In the genomic region with DNA sequence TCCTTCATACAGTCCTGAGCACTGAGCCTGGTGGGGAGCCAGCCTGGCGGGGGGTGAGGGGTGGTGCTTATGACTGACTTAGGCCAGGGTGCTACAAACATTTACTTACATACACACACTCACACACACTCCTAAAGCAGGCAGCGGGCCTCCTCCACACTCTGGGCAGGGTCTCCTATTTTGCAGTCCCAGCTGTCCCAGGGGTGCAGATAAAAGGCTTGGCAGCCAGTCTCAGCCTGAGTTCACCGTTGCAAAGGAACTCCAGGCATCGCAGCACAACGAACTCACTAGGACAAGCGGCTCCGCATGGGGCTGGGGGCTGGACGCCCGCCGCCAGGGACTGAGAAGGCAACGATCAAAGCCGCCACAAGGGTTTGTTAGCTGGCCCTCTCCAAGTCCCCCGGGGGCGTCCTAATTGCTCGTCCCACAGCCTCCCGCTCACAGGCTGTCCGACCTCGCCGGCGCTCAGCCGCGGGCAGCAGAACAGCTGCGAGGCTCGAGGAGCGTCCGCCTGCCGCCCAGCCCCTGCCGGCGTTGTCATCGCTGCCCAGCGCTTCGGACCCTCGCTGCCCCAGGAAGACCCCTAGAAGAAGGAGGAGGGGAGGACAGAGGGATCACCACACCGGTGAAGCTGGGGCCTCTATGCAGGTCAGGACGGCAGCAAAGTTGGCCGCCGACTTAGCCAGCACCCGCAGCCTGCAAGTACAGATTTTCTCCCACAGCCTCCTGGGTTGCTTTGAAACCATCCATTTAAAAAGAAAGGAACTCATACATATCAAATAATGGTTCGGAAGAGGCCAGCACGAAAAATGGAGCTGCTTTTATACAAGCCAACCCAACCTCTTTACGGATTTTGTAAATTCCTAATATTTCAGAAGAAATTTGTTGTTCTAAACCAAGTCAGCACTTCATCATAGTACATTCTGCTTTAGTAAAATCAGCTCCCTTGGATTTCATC, we compare ENCODE assay signal across 18 cellular contexts. TPM values are rescaled to one million over a fixed set of nuclear protein-coding genes. Genes with fewer than 3 reads are reported as not detected.
DNase-seq lines count a peak whose midpoint lies in the region; ATAC-seq, FAIRE-seq and TF ChIP-seq lines count a peak whose summit lies in the region.
"Had no signal": no experiment of that assay in that cellular context is flagged by ENCODE, and none has a peak within 500 bp of the region (broad histone marks: within the 10 kb centered on the region; RNA-seq: fewer than 3 reads in every experiment).

No MANE protein-coding gene starts in this region.

- H3K36me3 ChIP-seq in DND-41 (ENCODE audit: insufficient read depth, low read length) (no peaks in the 10 kb centered on the region), K562 (ENCODE audit: control insufficient read depth, insufficient read depth, low read length) (no peaks in the 10 kb centered on the region), mesenchymal stem cell (ENCODE audit: control insufficient read depth in 1 of 2, insufficient read depth in 2 of 2, low read depth in 1 of 2, low read length in 2 of 2) (peaks cover 0 to 4% of the 10 kb centered on the region in 2 experiments), breast epithelium (no peaks in the 10 kb centered on the region)
- H3K36me3 ChIP-seq: BLaER1, lower lobe of right lung had no signal

- H3K9me3 Mint-ChIP-seq in H9 = peaks cover 0 to 4% of the 10 kb centered on the region in 2 experiments; a peak in 3 of 5 replicates

- H2AK5ac ChIP-seq in H9 (ENCODE audit: insufficient read length, low read length) (no peak overlapping the region), mesenchymal stem cell (ENCODE audit: low read length, severe bottlenecking) (no peak overlapping the region)

- FAIRE-seq in K562 (lab: Jason Lieb, UNC) = no peak
- FAIRE-seq: H54, RCC 7860 had no signal

- CTCF ChIA-PET in K562 (lab: Yijun Ruan, JAX; ENCODE audit: low intra/inter-chr PET ratio) = no interaction called here

- 0 out of 3 replicates have a peak, but pooled peaks have one; percentile 24 for ATAC-seq in DND-41 (ENCODE audit: insufficient read depth, low read depth)
- ATAC-seq in K562 = peak; percentile 16; the same call in 1 of the 3 replicates
- ATAC-seq: lower lobe of right lung; naive thymus-derived CD4-positive, alpha-beta T cell had no signal

- H2BK12ac ChIP-seq in H9 (ENCODE audit: insufficient read length, low read depth, low read length) = no peak overlapping the region
- no peak overlapping the region for H2BK12ac ChIP-seq in mesenchymal stem cell (ENCODE audit: low read length in 2 of 2)

- H3K18ac ChIP-seq in H9 (ENCODE audit: insufficient read length, low read depth, low read length) (no peak overlapping the region), mesenchymal stem cell (ENCODE audit: low read depth in 1 of 2, low read length in 2 of 2) (no peak overlapping the region)

- no peak overlapping the region for H3K23ac ChIP-seq in H9 (ENCODE audit: insufficient read length, low read depth, low read length)
- H3K23ac ChIP-seq in mesenchymal stem cell (ENCODE audit: low read length in 2 of 2) = peak overlapping the region in 1 of 2 experiments; percentile 53

- H3K4ac ChIP-seq in H9 (ENCODE audit: low read depth, low read length) (no peak overlapping the region), mesenchymal stem cell (ENCODE audit: low read depth in 1 of 2, low read length in 2 of 2) (no peak overlapping the region)

- H2BK15ac ChIP-seq in H9 (ENCODE audit: low read depth, low read length) (no peak overlapping the region), mesenchymal stem cell (ENCODE audit: low read depth, poor library complexity, severe bottlenecking) (no peak overlapping the region)

- no peak overlapping the region for H3T11ph ChIP-seq in H9 (ENCODE audit: low read length)

- H3K36me3 Mint-ChIP-seq in H9 (ENCODE audit: insufficient read depth in 1 of 3, low read depth in 3 of 3) = no peaks in the 10 kb centered on the region; a peak in 1 of 7 replicates

- H4K91ac ChIP-seq in H9 (ENCODE audit: insufficient read length, low read depth, low read length) = no peak overlapping the region
- H4K91ac ChIP-seq in mesenchymal stem cell (ENCODE audit: low read length) = no peak overlapping the region

- H3K9me3 ChIP-seq in DND-41 (ENCODE audit: insufficient read depth, low read length, severe bottlenecking) = no peaks in the 10 kb centered on the region
- no peaks in the 10 kb centered on the region for H3K9me3 ChIP-seq in H9 (ENCODE audit: control insufficient read depth, low read depth, low read length)
- no peaks in the 10 kb centered on the region for H3K9me3 ChIP-seq in K562 (replicated peaks; ENCODE audit: control insufficient read depth, insufficient read depth, low read depth, low read length)
- H3K9me3 ChIP-seq in mesenchymal stem cell (ENCODE audit: control insufficient read depth, low read length) = no peaks in the 10 kb centered on the region
- H3K9me3 ChIP-seq in breast epithelium = no peaks in the 10 kb centered on the region
- H3K9me3 ChIP-seq: lower lobe of right lung had no signal

- no peaks in the 10 kb centered on the region for H4K20me1 ChIP-seq in DND-41 (ENCODE audit: insufficient read depth, low read length)
- peaks cover 5% of the 10 kb centered on the region for H4K20me1 ChIP-seq in H9 (ENCODE audit: control insufficient read depth, insufficient read depth, insufficient read length)
- H4K20me1 ChIP-seq in K562 (replicated peaks; ENCODE audit: control insufficient read depth, insufficient read depth, low read length) = no peaks in the 10 kb centered on the region

- H3K9me1 ChIP-seq in K562 (ENCODE audit: control insufficient read depth, insufficient read depth, low read length) = no peaks in the 10 kb centered on the region

- DNase-seq in DND-41 (no peak), H9 (peak; percentile 74), K562 (ENCODE audit: extremely low read depth in 1 of 4, low spot score in 3 of 4) (no peak), mesenchymal stem cell (no peak), breast epithelium (ENCODE audit: low spot score in 2 of 2) (no peak), NCI-H2107 treated with DMSO at 0.1 percent for 48 hours (lab: John Stamatoyannopoulos, UW; ENCODE audit: unreplicated experiment) (no peak)
- no peak for DNase-seq in activated effector memory CD4-positive, alpha-beta T cell treated with Interleukin-2 at 50 U/mL for 16 hours
- no peak for DNase-seq in stimulated activated CD4-positive, alpha-beta T cell treated with anti-CD3 and anti-CD28 coated beads, Interleukin-4, amount 100 ng/mL, for 24 hours
- DNase-seq: activated CD4-positive, alpha-beta T cell treated with anti-CD3 and anti-CD28 coated beads, Interleukin-2, amount 50 U/mL, for 4 hours; activated T-cell treated with anti-CD3 and anti-CD28 coated beads, Interleukin-2, amount 50 U/mL, for 48 hours; lower lobe of right lung; naive thymus-derived CD4-positive, alpha-beta T cell; NCI-H446 had no signal

- peaks cover 21 to 60% of the 10 kb centered on the region in 2 experiments for H3K4me1 Mint-ChIP-seq in H9

- H4K8ac ChIP-seq in H9 (replicated peaks; ENCODE audit: insufficient read length, low read depth, low read length) (no peak overlapping the region), mesenchymal stem cell (ENCODE audit: low read length) (no peak overlapping the region)

- TF ChIP-seq CTCF in DND-41 (IDR thresholded peaks at IDR 0.05; ENCODE audit: borderline replicate concordance, extremely low read depth, low read length, poor library complexity, severe bottlenecking) (no peak), H9 (conservative IDR thresholded peaks at IDR 0.05) (no peak), K562 (IDR thresholded peaks at IDR 0.05 in 2 of 3, conservative IDR thresholded peaks at IDR 0.05 in 1 of 3; ENCODE audit: insufficient read depth in 2 of 3, low read depth in 1 of 3, low read length in 3 of 3) (no peak), breast epithelium (IDR thresholded peaks at IDR 0.05) (no peak)

- intact Hi-C loops in K562 (cut with micrococcal nuclease) = no loop called here
- intact Hi-C loops in breast epithelium (cut with DNase I; ENCODE audit: low total_unique reads) = no loop called here

- no peak for TF ChIP-seq EP300 in K562 (IDR thresholded peaks at IDR 0.05; ENCODE audit: low read length)

- no peak overlapping the region for H3K9ac ChIP-seq in DND-41 (ENCODE audit: low read depth, low read length)
- H3K9ac ChIP-seq in H9 (ENCODE audit: extremely low read depth, insufficient read length, low read length) = no peak overlapping the region
- no peak overlapping the region for H3K9ac ChIP-seq in K562 (ENCODE audit: insufficient read depth in 1 of 2, low read depth in 2 of 2, low read length in 2 of 2)
- no peak overlapping the region for H3K9ac ChIP-seq in mesenchymal stem cell (ENCODE audit: low read length)
- H3K9ac ChIP-seq: BLaER1 had no signal

- H3K79me1 ChIP-seq in H9 (ENCODE audit: insufficient read depth, low read depth, low read length, poor library complexity, severe bottlenecking) = no peaks in the 10 kb centered on the region
- no peaks in the 10 kb centered on the region for H3K79me1 ChIP-seq in mesenchymal stem cell (replicated peaks; ENCODE audit: low read length, poor library complexity, severe bottlenecking)

- POLR2A ChIA-PET in K562 (lab: Yijun Ruan, JAX) = no interaction called here

- H3K27ac ChIP-seq in DND-41 (ENCODE audit: low read length) (no peak overlapping the region), H9 (ENCODE audit: insufficient read length, low read depth, low read length) (no peak overlapping the region), K562 (ENCODE audit: extremely low read depth, low read depth, low read length) (no peak overlapping the region), mesenchymal stem cell (ENCODE audit: low read length, poor library complexity, severe bottlenecking) (no peak overlapping the region), breast epithelium (no peak overlapping the region)
- H3K27ac ChIP-seq: BLaER1, lower lobe of right lung had no signal

- H3K79me2 ChIP-seq in DND-41 (ENCODE audit: insufficient read depth, low read length) = no peaks in the 10 kb centered on the region
- H3K79me2 ChIP-seq in H9 (ENCODE audit: insufficient read depth, low read length) = no peaks in the 10 kb centered on the region
- H3K79me2 ChIP-seq in K562 (ENCODE audit: control insufficient read depth, insufficient read depth, low read length) = no peaks in the 10 kb centered on the region

- H3K4me1 ChIP-seq in DND-41 (ENCODE audit: insufficient read depth, low read length) (no peaks in the 10 kb centered on the region), H9 (ENCODE audit: insufficient read depth, low read length) (peaks cover 2% of the 10 kb centered on the region; the same call in 1 of the 2 replicates), K562 (replicated peaks in 1 of 2; ENCODE audit: control insufficient read depth in 2 of 2, insufficient read depth in 2 of 2, low read length in 2 of 2) (peaks cover 0 to 24% of the 10 kb centered on the region in 2 experiments; a peak in 2 of 5 replicates), mesenchymal stem cell (ENCODE audit: control insufficient read depth, insufficient read depth, low read depth, low read length) (peaks cover 13% of the 10 kb centered on the region), breast epithelium (peaks cover 0 to 11% of the 10 kb centered on the region in 2 donors)
- H3K4me1 ChIP-seq: BLaER1 had no signal

- TF ChIP-seq RAD21 in K562 (CRISPR knock-in tag; conservative IDR thresholded peaks at IDR 0.05 in 1 of 2, IDR thresholded peaks at IDR 0.05 in 1 of 2) = no peak

- no TSS peak for BruUV-seq in K562 (replicated peaks; lab: Mats Ljungman, UMichigan)

- no peak overlapping the region for H2BK20ac ChIP-seq in H9 (ENCODE audit: low read depth, low read length, poor library complexity, severe bottlenecking)

- no peak overlapping the region for H2AFZ ChIP-seq in DND-41 (ENCODE audit: low read depth, low read length)
- no peak overlapping the region for H2AFZ ChIP-seq in H9 (ENCODE audit: low read length)
- no peak overlapping the region for H2AFZ ChIP-seq in K562 (ENCODE audit: low read depth, low read length)
- peak overlapping the region; percentile 8 for H2AFZ ChIP-seq in mesenchymal stem cell (ENCODE audit: low read depth, low read length)

- TF ChIP-seq POLR2A in K562 (conservative IDR thresholded peaks at IDR 0.05) = no peak
- no peak for TF ChIP-seq POLR2A in breast epithelium (IDR thresholded peaks at IDR 0.05)

- H3K14ac ChIP-seq in H9 (ENCODE audit: insufficient read depth, low read length) = no peak overlapping the region
- H3K14ac ChIP-seq in mesenchymal stem cell (ENCODE audit: low read length in 2 of 2) = no peak overlapping the region

- no peak overlapping the region for H3K4me2 ChIP-seq in DND-41 (ENCODE audit: insufficient read depth, low read length)
- H3K4me2 ChIP-seq in H9 (ENCODE audit: insufficient read depth, insufficient read length, low read length) = peak overlapping the region; percentile 4
- H3K4me2 ChIP-seq in K562 (ENCODE audit: insufficient read depth, low read length) = no peak overlapping the region
- H3K4me2 ChIP-seq in mesenchymal stem cell (ENCODE audit: low read length, poor library complexity, severe bottlenecking) = no peak overlapping the region
- H3K4me2 ChIP-seq: BLaER1 had no signal

- no peak overlapping the region for H2BK120ac ChIP-seq in H9 (ENCODE audit: low read depth, low read length, poor library complexity, severe bottlenecking)
- no peak overlapping the region for H2BK120ac ChIP-seq in mesenchymal stem cell (ENCODE audit: low read depth, low read length)

- no peak overlapping the region for H3K56ac ChIP-seq in H9 (ENCODE audit: insufficient read length, low read depth, low read length)

- H2BK5ac ChIP-seq in H9 (ENCODE audit: insufficient read length, low read length) = no peak overlapping the region
- no peak overlapping the region for H2BK5ac ChIP-seq in mesenchymal stem cell (ENCODE audit: low read depth, low read length, poor library complexity, severe bottlenecking)

- H3K4me3 ChIP-seq in DND-41 (ENCODE audit: low read depth in 1 of 2, low read length in 2 of 2) = no peak overlapping the region
- H3K4me3 ChIP-seq in K562 = no peak overlapping the region
- H3K4me3 ChIP-seq in mesenchymal stem cell (ENCODE audit: insufficient read depth in 1 of 2, low read depth in 1 of 2, low read length in 2 of 2) = no peak overlapping the region
- H3K4me3 ChIP-seq in breast epithelium = peak overlapping the region in 1 of 3 donors; percentile 31
- H3K4me3 ChIP-seq: BLaER1, lower lobe of right lung had no signal

- H3K27me3 Mint-ChIP-seq in H9 (ENCODE audit: low read depth) = peaks cover 100% of the 10 kb centered on the region

- peak overlapping the region; percentile 7 to 62; a peak in 3 of 5 replicates for H3K4me3 Mint-ChIP-seq in H9
- H3K4me3 Mint-ChIP-seq: naive thymus-derived CD4-positive, alpha-beta T cell had no signal

- in situ Hi-C loops in K562 (cut with MboI) = no loop called here

- WGBS in H9 (ENCODE audit: extremely low coverage, insufficient read length, low lambda C conversion rate) = no CpG with 5 or more reads among the region's 41 CpGs
- WGBS in K562 (ENCODE audit: insufficient coverage, low coverage, missing lambda C conversion rate) = 8% methylated on average over 34 of the region's 41 CpGs
- WGBS in mesenchymal stem cell = 3% methylated on average over 31 of the region's 41 CpGs

- H4K5ac ChIP-seq in H9 (ENCODE audit: insufficient read length, low read depth, low read length) = no peak overlapping the region

- no peaks in the 10 kb centered on the region for H3K27me3 ChIP-seq in DND-41 (ENCODE audit: insufficient read depth, low read length, poor library complexity)
- peaks cover 95% of the 10 kb centered on the region for H3K27me3 ChIP-seq in H9 (ENCODE audit: insufficient read depth, low read length)
- H3K27me3 ChIP-seq in K562 (ENCODE audit: control insufficient read depth in 2 of 2, insufficient read depth in 2 of 2, low read length in 2 of 2) = peaks cover 76 to 84% of the 10 kb centered on the region in 2 experiments
- H3K27me3 ChIP-seq in mesenchymal stem cell (ENCODE audit: control insufficient read depth in 1 of 2, insufficient read depth in 1 of 2, low read length in 2 of 2) = peaks cover 95 to 98% of the 10 kb centered on the region in 2 experiments
- H3K27me3 ChIP-seq in breast epithelium = peaks cover 2 to 94% of the 10 kb centered on the region in 2 donors

- peaks cover 8% of the 10 kb centered on the region for H3K23me2 ChIP-seq in H9 (ENCODE audit: insufficient read length, low read depth, low read length, poor library complexity, severe bottlenecking)

- H3K27ac Mint-ChIP-seq in H9 = no peak overlapping the region
- H3K27ac Mint-ChIP-seq: naive thymus-derived CD4-positive, alpha-beta T cell had no signal

RNA-seq across cellular contexts. Expression of gene BARHL2, which starts 6.2 kb away (rescaled TPM):
- not detected in 2 replicates for total RNA-seq in H9 (2021)
- total RNA-seq in K562 (2011; cell fraction: chromatin; rRNA removed; ENCODE audit: low replicate concordance) = not detected in 2 replicates
- not detected in 2 replicates for total RNA-seq in K562 (2011; cell fraction: nucleolus; rRNA removed)
- not detected in 2 replicates for total RNA-seq in K562 (2011; cell fraction: nucleoplasm; rRNA removed)
- total RNA-seq in K562 (2014; rRNA removed) = 0.09 TPM in 1 of 2 replicates, not detected in the other
- total RNA-seq in K562 (2014; rRNA removed; fragmentation: Illumina TruSeq; extraction: Trizol) = not detected in 2 replicates
- not detected in 2 replicates for total RNA-seq in K562 (2015; rRNA removed; fragmentation: Illumina TruSeq; extraction: Trizol)
- 0.11 TPM in 2 replicates for total RNA-seq in K562 (2021)
- polyA plus RNA-seq in K562 (2011; rRNA removed) = not detected in 2 replicates
- polyA plus RNA-seq in K562 (2011; cell fraction: cytosol; rRNA removed) = not detected in 2 replicates
- polyA plus RNA-seq in K562 (2011; cell fraction: nucleus; rRNA removed) = 0.06 and 0.09 TPM in 2 replicates
- polyA plus RNA-seq in K562 (2012) = 0.07 TPM in 1 of 2 replicates, not detected in the other
- 0.06 TPM in 1 of 2 replicates, not detected in the other for polyA plus RNA-seq in K562 (2014; fragmentation: Illumina TruSeq; extraction: Trizol)
- not detected for polyA plus RNA-seq in K562 (2014; fragmentation: Nextera tagmentation; extraction: Ambion mirVana)
- not detected in 2 replicates for polyA plus RNA-seq in K562 (2014; rRNA removed)
- polyA minus RNA-seq in K562 (2011; rRNA and poly(A)+ RNA removed) = not detected in 2 replicates
- not detected in 2 replicates for polyA minus RNA-seq in K562 (2011; cell fraction: cytosol; rRNA and poly(A)+ RNA removed)
- not detected in 2 replicates for polyA minus RNA-seq in K562 (2011; cell fraction: nucleus; rRNA and poly(A)+ RNA removed)
- not detected for polyA plus RNA-seq in mesenchymal stem cell (2013, experiment 1 of 2)
- not detected for polyA plus RNA-seq in mesenchymal stem cell (2013, experiment 2 of 2)
- total RNA-seq in breast epithelium = not detected
- total RNA-seq: lower lobe of right lung; naive thymus-derived CD4-positive, alpha-beta T cell; pulmonary artery endothelial cell; temporal lobe had no signal
- polyA plus RNA-seq: naive thymus-derived CD4-positive, alpha-beta T cell had no signal
